14 cellular contexts compared by ENCODE assay signal in the genomic region with DNA sequence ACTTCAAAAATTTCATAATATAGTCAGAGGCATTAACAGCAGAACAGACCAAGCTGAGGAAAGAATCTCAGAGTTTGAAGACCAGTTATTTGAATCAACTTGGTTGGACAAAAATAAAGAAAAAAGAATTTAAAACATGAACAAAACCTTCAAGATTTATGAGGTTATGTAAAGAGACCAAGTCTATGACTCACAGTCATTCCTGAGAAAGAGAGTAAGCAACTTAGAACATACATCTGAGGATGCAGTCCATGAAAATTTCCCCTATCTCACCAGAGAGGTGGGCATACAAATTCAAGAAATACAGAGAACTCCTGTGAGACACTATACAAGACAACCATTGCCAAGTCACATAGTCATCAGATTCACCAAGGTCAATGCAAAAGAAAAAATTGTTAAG. TPM values are rescaled to one million over a fixed set of nuclear protein-coding genes. Genes with fewer than 3 reads are reported as not detected.
DNase-seq lines count a peak whose midpoint lies in the region; ATAC-seq and TF ChIP-seq lines count a peak whose summit lies in the region.
"Had no signal": no experiment of that assay in that cellular context is flagged by ENCODE, and none has a peak within 500 bp of the region (broad histone marks: within the 10 kb centered on the region; RNA-seq: fewer than 3 reads in every experiment).

No MANE protein-coding gene starts in this region.

- BruUV-seq in MCF 10A (replicated peaks; lab: Mats Ljungman, UMichigan) (no TSS peak), mammary epithelial cell (replicated peaks; lab: Mats Ljungman, UMichigan) (no TSS peak)

- in situ Hi-C loops in mammary epithelial cell (cut with MboI; ENCODE audit: low sequenced_read_pairs in 2 of 2) = loop anchor here in 1 of 2 donors (10.0 kb wide), 1 partner anchor 46 kb away; no protein-coding TSS in a partner anchor

- ATAC-seq in foreskin keratinocyte (peak; percentile 51), HG02981 (IDR thresholded peaks at IDR 0.05; ENCODE audit: unreplicated experiment) (no peak)
- ATAC-seq: Panc1 had no signal

- TF ChIP-seq CTCF in MCF 10A (IDR thresholded peaks at IDR 0.05; ENCODE audit: unreplicated experiment) = no peak
- TF ChIP-seq CTCF in mammary epithelial cell (conservative IDR thresholded peaks at IDR 0.05 in 1 of 2, IDR thresholded peaks at IDR 0.05 in 1 of 2; ENCODE audit: extremely low read depth in 1 of 2, insufficient read depth in 1 of 2, low read depth in 1 of 2, low read length in 2 of 2) = no peak
- no peak for TF ChIP-seq CTCF in foreskin keratinocyte (conservative IDR thresholded peaks at IDR 0.05)
- no peak for TF ChIP-seq CTCF in spleen (IDR thresholded peaks at IDR 0.05 in 8 of 11, conservative IDR thresholded peaks at IDR 0.05 in 3 of 11)

- intact Hi-C loops in MCF 10A (cut with micrococcal nuclease) = no loop called here
- intact Hi-C loops in mammary epithelial cell (cut with micrococcal nuclease) = no loop called here
- intact Hi-C loops in spleen (cut with DNase I; ENCODE audit: low total_unique reads) = no loop called here

- no peak overlapping the region for H3K4me3 Mint-ChIP-seq in MCF 10A (ENCODE audit: unreplicated experiment)

- H3K36me3 Mint-ChIP-seq in MCF 10A (ENCODE audit: insufficient read depth, unreplicated experiment) = no peaks in the 10 kb centered on the region

- no peak overlapping the region for H3K27ac ChIP-seq in mammary epithelial cell (ENCODE audit: insufficient read depth, low read depth, low read length)
- H3K27ac ChIP-seq in foreskin keratinocyte = no peak overlapping the region
- H3K27ac ChIP-seq in spleen = peak overlapping the region in 5 of 8 donors; percentile 27 to 80 (median 70)
- H3K27ac ChIP-seq: BLaER1 had no signal

- no peaks in the 10 kb centered on the region for H3K79me2 ChIP-seq in mammary epithelial cell (ENCODE audit: insufficient read depth, low read length)

- no peaks in the 10 kb centered on the region for H3K36me3 ChIP-seq in mammary epithelial cell (ENCODE audit: insufficient read depth, low read length)
- H3K36me3 ChIP-seq in spleen = no peaks in the 10 kb centered on the region
- H3K36me3 ChIP-seq: BLaER1 had no signal

- TF ChIP-seq POLR2A in spleen (IDR thresholded peaks at IDR 0.05) = no peak

- CTCF ChIA-PET in MCF 10A (lab: Yijun Ruan, JAX) (no interaction called here), mammary epithelial cell (lab: Charles Lee; ENCODE audit: low non-redundant PET) (no interaction called here)

- H3K9ac ChIP-seq in mammary epithelial cell (ENCODE audit: insufficient read depth, low read length) = no peak overlapping the region
- H3K9ac ChIP-seq: BLaER1 had no signal

- dilution Hi-C loops in mammary epithelial cell (cut with HindIII; ENCODE audit: low sequenced_read_pairs) = no loop called here

- H3K27me3 ChIP-seq in mammary epithelial cell (ENCODE audit: insufficient read depth, low read length) (peaks cover 2% of the 10 kb centered on the region), foreskin keratinocyte (peaks cover 22% of the 10 kb centered on the region), spleen (replicated peaks in 1 of 7) (peaks cover 0 to 9% (median 0%) of the 10 kb centered on the region in 7 donors)
- H3K27me3 ChIP-seq: BLaER1 had no signal

- DNase-seq in MCF 10A (ENCODE audit: unreplicated experiment) (peak; percentile 26), mammary epithelial cell (no peak), amniotic epithelial cell (ENCODE audit: low read depth) (peak; percentile 10), foreskin keratinocyte (peak in 1 of 2 donors; percentile 37), spleen (no peak), NCI-H82 (lab: John Stamatoyannopoulos, UW) (no peak), DMS153 treated with DMSO at 0.1 percent for 48 hours (lab: John Stamatoyannopoulos, UW; ENCODE audit: unreplicated experiment) (no peak)
- DNase-seq: NCI-H1417 treated with DMSO at 0.1 percent for 48 hours, NCI-H2029 treated with DMSO at 0.1 percent for 48 hours, NCI-H510A, Right ventricle myocardium superior had no signal

- H3K27ac Mint-ChIP-seq in MCF 10A (ENCODE audit: low read depth, unreplicated experiment) = no peak overlapping the region

- H3K9me3 ChIP-seq in mammary epithelial cell (replicated peaks; ENCODE audit: insufficient read depth, low read length) = peaks cover 4% of the 10 kb centered on the region
- H3K9me3 ChIP-seq in spleen = no peaks in the 10 kb centered on the region

- H4K20me1 ChIP-seq in mammary epithelial cell (ENCODE audit: insufficient read depth, low read length) = no peaks in the 10 kb centered on the region
- H4K20me1 ChIP-seq: BLaER1 had no signal

- H3K27me3 Mint-ChIP-seq in MCF 10A (ENCODE audit: insufficient read depth, unreplicated experiment) = peaks cover 50% of the 10 kb centered on the region

- H2AFZ ChIP-seq in mammary epithelial cell (ENCODE audit: low read depth, low read length) = no peak overlapping the region

- no peaks in the 10 kb centered on the region for H3K4me1 ChIP-seq in mammary epithelial cell (ENCODE audit: insufficient read depth, low read length)
- no peaks in the 10 kb centered on the region for H3K4me1 ChIP-seq in foreskin keratinocyte
- peaks cover 0 to 24% (median 2%) of the 10 kb centered on the region in 6 donors for H3K4me1 ChIP-seq in spleen

- H3K9me3 Mint-ChIP-seq in MCF 10A (ENCODE audit: unreplicated experiment) = no peaks in the 10 kb centered on the region

- no peak overlapping the region for H3K4me2 ChIP-seq in mammary epithelial cell (ENCODE audit: insufficient read depth, low read depth, low read length)
- H3K4me2 ChIP-seq: BLaER1 had no signal

- H3K4me3 ChIP-seq in mammary epithelial cell (replicated peaks in 1 of 3; ENCODE audit: insufficient read depth in 1 of 3, low read depth in 2 of 3, low read length in 3 of 3) (no peak overlapping the region), spleen (no peak overlapping the region)
- H3K4me3 ChIP-seq: BLaER1 had no signal

- POLR2A ChIA-PET in MCF 10A (lab: Yijun Ruan, JAX) = interaction anchor here (0.6 to 1.3 kb wide), 3 partner anchors 8 to 16 kb away, joined by 3 to 4 read pairs (median 4); no protein-coding TSS in a partner anchor

- peaks cover 4% of the 10 kb centered on the region for H3K4me1 Mint-ChIP-seq in MCF 10A (ENCODE audit: insufficient read depth, unreplicated experiment)

RNA-seq across cellular contexts. Expression of a gene that starts 17.4 kb away (rescaled TPM):
- total RNA-seq in MCF 10A (2022) (10.0 and 13.4 TPM in 2 replicates), mammary epithelial cell (10 to 100 TPM in 1 of 2 donors, 1 to 10 TPM in 1; 9.2 to 11.8 TPM), foreskin keratinocyte (5.7 TPM in 2 replicates), spleen (10 to 100 TPM; 34.5 to 88.5 (median 48.0) TPM)
- polyA plus RNA-seq in mammary epithelial cell (2.4 TPM), foreskin keratinocyte (1.8 and 2.4 TPM in 2 replicates), spleen (10 to 100 TPM; 10.1 to 18.2 (median 18.0) TPM)
- polyA minus RNA-seq in mammary epithelial cell = 1.7 TPM

Comparison
In these comparisons a context has a peak if more than half of its experiments do, and no peak if none do; other contexts are left out.
1. DNase-seq: peak in MCF 10A (single experiment) and amniotic epithelial cell (single experiment); none in mammary epithelial cell (single experiment), spleen (single experiment), NCI-H82 (single experiment) and DMS153 treated with DMSO at 0.1 percent for 48 hours (single experiment).
2. H3K27ac ChIP-seq: peak in spleen (5 of 8); none in mammary epithelial cell (single experiment) and foreskin keratinocyte (single experiment).